Comparison of ENCODE assay signal across 1 cellular context in genomic region chr11:88338223-88338661, GRCh38.
TF ChIP-seq lines count a peak whose summit lies in the region.

No MANE protein-coding gene starts in this region.

TF ChIP-seq in K562, 482 proteins besides CTCF, POLR2A, EP300 and RAD21 (continued from another document and continues in another):
- TF ChIP-seq ZMIZ1 (IDR thresholded peaks at IDR 0.05; ENCODE audit: low read depth in 2 of 2, low read length in 2 of 2) (no peak), CHAMP1 (IDR thresholded peaks at IDR 0.05) (no peak), ADNP (tag; IDR thresholded peaks at IDR 0.05) (no peak), ZBTB40 (IDR thresholded peaks at IDR 0.05) (0 out of 2 replicates have a peak, but pooled peaks have one; percentile 11), ZBTB40 (CRISPR knock-in tag; IDR thresholded peaks at IDR 0.05) (no peak), ZNF551 (CRISPR knock-in tag; IDR thresholded peaks at IDR 0.05) (no peak), ZC3H8 (IDR thresholded peaks at IDR 0.05) (no peak), ZBTB12 (CRISPR knock-in tag; IDR thresholded peaks at IDR 0.05) (no peak), XRCC3 (IDR thresholded peaks at IDR 0.05) (no peak), SIN3B (IDR thresholded peaks at IDR 0.05; ENCODE audit: low read depth) (no peak), ZNF764 (CRISPR knock-in tag; IDR thresholded peaks at IDR 0.05; ENCODE audit: low read depth) (no peak), GTF2B (IDR thresholded peaks at IDR 0.05; ENCODE audit: extremely low read depth, insufficient read length) (no peak), E2F4 (CRISPR knock-in tag; IDR thresholded peaks at IDR 0.05; ENCODE audit: low read depth) (no peak), GTF2E2 (tag; IDR thresholded peaks at IDR 0.05) (no peak), RBM22 (IDR thresholded peaks at IDR 0.05; ENCODE audit: low read depth, low read length, poor library complexity, severe bottlenecking) (no peak), RBBP5 (IDR thresholded peaks at IDR 0.05; ENCODE audit: borderline replicate concordance, insufficient read depth, low read length, poor library complexity, severe bottlenecking) (no peak), ZNF780A (CRISPR knock-in tag; IDR thresholded peaks at IDR 0.05) (no peak), PCBP1 (IDR thresholded peaks at IDR 0.05; ENCODE audit: low read depth, low read length, poor library complexity, severe bottlenecking) (no peak), DACH1 (IDR thresholded peaks at IDR 0.05; ENCODE audit: partially characterized antibody) (peak; percentile 20), HDAC3 (IDR thresholded peaks at IDR 0.05; ENCODE audit: borderline replicate concordance, partially characterized antibody) (no peak), IFI16 (CRISPR knock-in tag; IDR thresholded peaks at IDR 0.05) (no peak), ZNF140 (CRISPR knock-in tag; IDR thresholded peaks at IDR 0.05) (no peak), NFYB (IDR thresholded peaks at IDR 0.05; ENCODE audit: extremely low read depth, insufficient read length) (peak; percentile 60), ZKSCAN1 (IDR thresholded peaks at IDR 0.05; ENCODE audit: low read depth, low read length) (no peak), SAP30 (IDR thresholded peaks at IDR 0.05; ENCODE audit: borderline replicate concordance, insufficient read depth, low read depth, low read length, poor library complexity, severe bottlenecking) (no peak), CSDE1 (IDR thresholded peaks at IDR 0.05) (0 out of 4 replicates have a peak, but pooled peaks of 1 of the 2 experiments have one; percentile 49)
- TF ChIP-seq, protein P1, sequence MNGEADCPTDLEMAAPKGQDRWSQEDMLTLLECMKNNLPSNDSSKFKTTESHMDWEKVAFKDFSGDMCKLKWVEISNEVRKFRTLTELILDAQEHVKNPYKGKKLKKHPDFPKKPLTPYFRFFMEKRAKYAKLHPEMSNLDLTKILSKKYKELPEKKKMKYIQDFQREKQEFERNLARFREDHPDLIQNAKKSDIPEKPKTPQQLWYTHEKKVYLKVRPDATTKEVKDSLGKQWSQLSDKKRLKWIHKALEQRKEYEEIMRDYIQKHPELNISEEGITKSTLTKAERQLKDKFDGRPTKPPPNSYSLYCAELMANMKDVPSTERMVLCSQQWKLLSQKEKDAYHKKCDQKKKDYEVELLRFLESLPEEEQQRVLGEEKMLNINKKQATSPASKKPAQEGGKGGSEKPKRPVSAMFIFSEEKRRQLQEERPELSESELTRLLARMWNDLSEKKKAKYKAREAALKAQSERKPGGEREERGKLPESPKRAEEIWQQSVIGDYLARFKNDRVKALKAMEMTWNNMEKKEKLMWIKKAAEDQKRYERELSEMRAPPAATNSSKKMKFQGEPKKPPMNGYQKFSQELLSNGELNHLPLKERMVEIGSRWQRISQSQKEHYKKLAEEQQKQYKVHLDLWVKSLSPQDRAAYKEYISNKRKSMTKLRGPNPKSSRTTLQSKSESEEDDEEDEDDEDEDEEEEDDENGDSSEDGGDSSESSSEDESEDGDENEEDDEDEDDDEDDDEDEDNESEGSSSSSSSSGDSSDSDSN (IDR thresholded peaks at IDR 0.05; ENCODE audit: borderline replicate concordance in 1 of 2, low read depth in 2 of 2, low read length in 2 of 2), result no peak
- TF ChIP-seq, protein P2, sequence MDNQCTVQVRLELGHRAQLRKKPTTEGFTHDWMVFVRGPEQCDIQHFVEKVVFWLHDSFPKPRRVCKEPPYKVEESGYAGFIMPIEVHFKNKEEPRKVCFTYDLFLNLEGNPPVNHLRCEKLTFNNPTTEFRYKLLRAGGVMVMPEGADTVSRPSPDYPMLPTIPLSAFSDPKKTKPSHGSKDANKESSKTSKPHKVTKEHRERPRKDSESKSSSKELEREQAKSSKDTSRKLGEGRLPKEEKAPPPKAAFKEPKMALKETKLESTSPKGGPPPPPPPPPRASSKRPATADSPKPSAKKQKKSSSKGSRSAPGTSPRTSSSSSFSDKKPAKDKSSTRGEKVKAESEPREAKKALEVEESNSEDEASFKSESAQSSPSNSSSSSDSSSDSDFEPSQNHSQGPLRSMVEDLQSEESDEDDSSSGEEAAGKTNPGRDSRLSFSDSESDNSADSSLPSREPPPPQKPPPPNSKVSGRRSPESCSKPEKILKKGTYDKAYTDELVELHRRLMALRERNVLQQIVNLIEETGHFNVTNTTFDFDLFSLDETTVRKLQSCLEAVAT (IDR thresholded peaks at IDR 0.05), result peak in 1 of 2 experiments; percentile 41; a peak in 2 of 4 replicates
- TF ChIP-seq, protein P3, sequence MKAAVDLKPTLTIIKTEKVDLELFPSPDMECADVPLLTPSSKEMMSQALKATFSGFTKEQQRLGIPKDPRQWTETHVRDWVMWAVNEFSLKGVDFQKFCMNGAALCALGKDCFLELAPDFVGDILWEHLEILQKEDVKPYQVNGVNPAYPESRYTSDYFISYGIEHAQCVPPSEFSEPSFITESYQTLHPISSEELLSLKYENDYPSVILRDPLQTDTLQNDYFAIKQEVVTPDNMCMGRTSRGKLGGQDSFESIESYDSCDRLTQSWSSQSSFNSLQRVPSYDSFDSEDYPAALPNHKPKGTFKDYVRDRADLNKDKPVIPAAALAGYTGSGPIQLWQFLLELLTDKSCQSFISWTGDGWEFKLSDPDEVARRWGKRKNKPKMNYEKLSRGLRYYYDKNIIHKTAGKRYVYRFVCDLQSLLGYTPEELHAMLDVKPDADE (conservative IDR thresholded peaks at IDR 0.05; ENCODE audit: control insufficient read depth, low read depth, low read length), result no peak
- TF ChIP-seq, protein P4, sequence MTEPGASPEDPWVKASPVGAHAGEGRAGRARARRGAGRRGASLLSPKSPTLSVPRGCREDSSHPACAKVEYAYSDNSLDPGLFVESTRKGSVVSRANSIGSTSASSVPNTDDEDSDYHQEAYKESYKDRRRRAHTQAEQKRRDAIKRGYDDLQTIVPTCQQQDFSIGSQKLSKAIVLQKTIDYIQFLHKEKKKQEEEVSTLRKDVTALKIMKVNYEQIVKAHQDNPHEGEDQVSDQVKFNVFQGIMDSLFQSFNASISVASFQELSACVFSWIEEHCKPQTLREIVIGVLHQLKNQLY (CRISPR knock-in tag; conservative IDR thresholded peaks at IDR 0.05), result no peak
